8 cellular contexts compared by ENCODE assay signal in the genomic region with DNA sequence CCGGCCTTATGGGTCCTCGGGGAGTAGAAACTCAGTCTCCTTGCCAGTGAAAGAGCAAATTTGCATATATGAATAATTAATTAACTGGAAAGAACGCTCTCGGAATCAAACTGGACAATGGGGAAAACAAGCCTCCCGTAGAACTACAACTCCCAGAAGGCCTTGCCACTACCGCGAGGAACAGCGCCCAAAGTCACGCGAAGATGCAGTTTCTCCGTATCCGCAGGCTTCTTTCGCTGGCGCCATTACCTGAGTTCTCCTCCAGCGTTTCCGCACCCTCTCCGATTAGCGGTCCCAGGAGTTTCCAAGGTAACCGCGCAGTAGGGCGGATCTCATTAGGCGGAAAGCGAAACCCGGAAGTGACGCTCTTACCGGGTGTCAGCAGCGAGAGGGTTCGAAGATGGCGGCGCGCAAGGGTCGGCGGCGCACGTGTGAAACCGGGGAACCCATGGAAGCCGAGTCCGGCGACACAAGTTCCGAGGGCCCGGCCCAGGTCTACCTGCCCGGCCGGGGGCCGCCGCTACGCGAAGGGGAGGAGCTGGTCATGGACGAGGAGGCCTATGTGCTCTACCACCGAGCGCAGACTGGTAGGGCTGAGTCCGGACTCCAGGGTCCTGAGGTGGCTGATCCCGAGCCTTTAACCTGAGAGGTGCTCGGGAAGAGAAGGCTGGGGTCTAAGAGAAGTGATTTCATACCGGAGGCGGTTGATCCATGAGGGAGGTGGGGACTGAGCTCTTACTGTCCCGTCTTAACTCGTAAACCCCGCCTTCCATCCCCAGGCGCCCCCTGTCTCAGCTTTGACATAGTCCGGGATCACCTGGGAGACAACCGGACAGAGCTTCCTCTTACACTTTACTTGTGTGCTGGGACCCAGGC. TPM values are rescaled to one million over a fixed set of nuclear protein-coding genes. Genes with fewer than 3 reads are reported as not detected.
DNase-seq lines count a peak whose midpoint lies in the region; ATAC-seq and TF ChIP-seq lines count a peak whose summit lies in the region.

A gene (plus strand): TSS at position 378 of the 876 bp plus-strand sequence. CDS start 23 bp downstream, at position 401.

- peaks cover 28% of the 10 kb centered on the region for H3K27me3 Mint-ChIP-seq in CD4-positive, alpha-beta T cell

- H3K36me3 ChIP-seq in lung (ENCODE audit: control insufficient read depth in 2 of 2, insufficient read depth in 2 of 2, low read length in 2 of 2), result peaks cover 5 to 14% of the 10 kb centered on the region in 2 donors

- ATAC-seq in CD4-positive, alpha-beta T cell (ENCODE audit: poor library complexity), result peak; percentile 94
- ATAC-seq in GM19455 (IDR thresholded peaks at IDR 0.05; ENCODE audit: unreplicated experiment) (peak; percentile 78), lung (ENCODE audit: insufficient read depth, low FRiP score) (peak; percentile 90)

- peaks cover 25% of the 10 kb centered on the region for H3K27me3 ChIP-seq in CD4-positive, alpha-beta T cell (ENCODE audit: control insufficient read depth, insufficient read depth, low read length)
- peaks cover 4% of the 10 kb centered on the region for H3K27me3 ChIP-seq in lung (ENCODE audit: control insufficient read depth, insufficient read depth)

- peaks cover 44% of the 10 kb centered on the region for H3K36me3 Mint-ChIP-seq in CD4-positive, alpha-beta T cell (ENCODE audit: low read depth)

- peak; percentile 85 to 96 (median 90) for DNase-seq in CD4-positive, alpha-beta T cell
- peak; percentile 96 for DNase-seq in HS-27A (ENCODE audit: low read depth)
- DNase-seq in NK-92 (lab: John Stamatoyannopoulos, UW; ENCODE audit: unreplicated experiment), result peak; percentile 49
- DNase-seq in activated CD8-positive, alpha-beta memory T cell treated with anti-CD3 and anti-CD28 coated beads for 1 hour (ENCODE audit: extremely low read depth in 1 of 2, low read depth in 1 of 2), result peak; percentile 85 to 89
- peak; percentile 94 for DNase-seq in effector CD4-positive, alpha-beta T cell
- peak; percentile 93 for DNase-seq in lung (ENCODE audit: low spot score)
- DNase-seq in stimulated activated CD4-positive, alpha-beta T cell treated with anti-CD3 and anti-CD28 coated beads, TNF-alpha, amount 100 ng/mL, for 4 hours (ENCODE audit: low read depth in 3 of 3), result peak; percentile 76 to 89 (median 87)

- H3K4me1 Mint-ChIP-seq in CD4-positive, alpha-beta T cell (ENCODE audit: low read depth), result peaks cover 25% of the 10 kb centered on the region

- WGBS in lung, 2 donors, result 0 to 1% methylated on average over 54 to 61 of the region's 61 CpGs

- peak within 1 kb of the TSS; percentile 93 for H3K4me3 Mint-ChIP-seq in CD4-positive, alpha-beta T cell

- peak within 1 kb of the TSS; percentile 58 for H3K27ac ChIP-seq in CD4-positive, alpha-beta T cell (ENCODE audit: low read depth, low read length)
- H3K27ac ChIP-seq in lung (ENCODE audit: low read depth in 1 of 2, low read length in 1 of 2), result peak within 1 kb of the TSS; percentile 78 to 93

- intact Hi-C loops in CD4-positive, alpha-beta T cell (cut with DNase I, micrococcal nuclease), result loop anchor here (1.0 to 2.0 kb wide), 6 partner anchors 22 to 83 kb away; a partner anchor contains a TSS

- POLR2A ChIA-PET in CD4-positive, alpha-beta T cell (lab: Charles Lee), result interaction anchor here (0.7 to 1.7 kb wide), 8 partner anchors 10 to 199 kb away, joined by 3 to 8 read pairs (median 3); a partner anchor contains a TSS

- peak within 1 kb of the TSS; percentile 78 for H3K27ac Mint-ChIP-seq in CD4-positive, alpha-beta T cell

- peaks cover 0 to 17% of the 10 kb centered on the region in 2 donors for H3K4me1 ChIP-seq in lung (ENCODE audit: control insufficient read depth in 2 of 2, insufficient read depth in 2 of 2, low read length in 2 of 2)

- H3K9me3 Mint-ChIP-seq in CD4-positive, alpha-beta T cell, result no peaks in the 10 kb centered on the region

- H3K4me3 ChIP-seq in lung, result peak within 1 kb of the TSS; percentile 91

- CTCF ChIA-PET in CD4-positive, alpha-beta T cell (lab: Charles Lee), result interaction anchor here (0.7 to 1.5 kb wide), 5 partner anchors 39 to 163 kb away, joined by 3 to 8 read pairs (median 4); a partner anchor contains a TSS

- no peak for TF ChIP-seq CTCF in CD4-positive, alpha-beta T cell (IDR thresholded peaks at IDR 0.05)
- TF ChIP-seq CTCF in lung (IDR thresholded peaks at IDR 0.05; ENCODE audit: control extremely low read depth, extremely low read depth), result no peak

- no peaks in the 10 kb centered on the region for H3K9me3 ChIP-seq in CD4-positive, alpha-beta T cell (ENCODE audit: control insufficient read depth, low read length)
- H3K9me3 ChIP-seq in lung (ENCODE audit: control insufficient read depth in 2 of 2, insufficient read depth in 1 of 2, low read length in 1 of 2), result no peaks in the 10 kb centered on the region

RNA-seq across cellular contexts. Expression of the gene that starts here (rescaled TPM):
- total RNA-seq in CD4-positive, alpha-beta T cell, result 10 to 100 TPM; 21.4 to 21.7 TPM
- total RNA-seq in lung, result 10 to 100 TPM; 14.6 to 38.1 TPM
- polyA plus RNA-seq in lung, result 10 to 100 TPM in 1 of 2 donors, 1 to 10 TPM in 1; 8.9 to 29.2 TPM

Comparison
In these comparisons a context has a peak if more than half of its experiments do, and no peak if none do; other contexts are left out.
1. Peak in every context shown above with its lines: DNase-seq, ATAC-seq, H3K4me3 ChIP-seq and H3K27ac ChIP-seq.